7 cellular contexts compared by ENCODE assay signal in the genomic region with DNA sequence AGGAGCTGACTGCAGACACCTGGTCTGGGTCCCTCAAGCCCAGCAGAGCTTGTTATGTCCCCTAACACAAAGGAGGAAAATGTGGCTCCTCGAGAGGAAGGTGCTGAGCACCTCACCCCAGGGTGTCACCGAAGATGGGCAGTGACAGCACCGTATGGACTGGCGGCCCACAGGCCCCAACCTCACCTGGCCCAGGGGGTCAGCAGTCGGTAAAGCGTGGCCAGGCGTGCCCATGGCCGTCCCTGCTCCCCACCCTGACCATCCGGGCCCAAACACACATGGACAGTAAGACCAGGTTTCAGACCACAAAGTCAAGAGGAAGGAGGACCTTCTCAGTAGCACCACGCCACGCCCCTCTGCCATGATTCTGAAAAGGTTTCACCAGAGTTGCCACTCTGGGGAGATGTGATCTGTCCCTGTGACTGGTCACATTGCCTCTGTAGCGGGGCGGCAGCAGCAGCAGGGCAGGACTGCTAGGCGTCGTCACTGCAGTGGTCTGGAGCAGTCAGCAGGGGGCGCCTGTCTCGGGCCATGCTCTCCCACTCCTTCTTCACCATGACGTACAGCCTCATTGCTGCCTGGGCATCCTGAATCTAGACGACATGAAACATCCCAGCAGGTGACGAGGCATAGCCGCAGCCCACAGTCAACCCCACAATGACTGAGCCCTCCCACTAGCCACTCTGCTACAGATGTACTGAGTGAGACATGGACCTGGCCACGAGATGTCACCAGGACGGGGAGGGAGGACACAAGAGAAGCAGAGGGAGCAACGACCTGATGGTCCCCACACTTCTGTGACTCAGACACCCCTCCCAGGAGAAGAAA. TPM values are rescaled to one million over a fixed set of nuclear protein-coding genes. Genes with fewer than 3 reads are reported as not detected.
DNase-seq lines count a peak whose midpoint lies in the region; ATAC-seq and TF ChIP-seq lines count a peak whose summit lies in the region.

No MANE protein-coding gene starts in this region.

- TF ChIP-seq POLR2A in IMR-90 (IDR thresholded peaks at IDR 0.05; ENCODE audit: low read depth, low read length), result no peak

- H3K27ac Mint-ChIP-seq in activated T-helper 1 cell treated with anti-CD3 and anti-CD28 coated beads, Interleukin-12 subunit alpha, Interleukin-12 subunit beta, Interleukin-2, Interleukin-4 antibody, amounts not matched to agents 30 ng/mL and 10 ng/mL and 1 ng/mL, durations not matched to agents 14 hours and 24 hours and 36 hours, result peak overlapping the region; percentile 82
- no peak overlapping the region for H3K27ac Mint-ChIP-seq in neural progenitor cell
- peak overlapping the region; percentile 55 for H3K27ac Mint-ChIP-seq in stimulated activated naive CD8-positive, alpha-beta T cell treated with anti-CD3 and anti-CD28 coated beads, Interleukin-15, Interleukin-2, amounts not matched to agents 100 ng/mL and 50 ng/mL, for 24 hours

- ATAC-seq in GM18498 (IDR thresholded peaks at IDR 0.05; ENCODE audit: unreplicated experiment) (peak; percentile 54), IMR-90 (ENCODE audit: low read depth) (peak; percentile 96)

- no peak overlapping the region for H2BK5ac ChIP-seq in IMR-90 (ENCODE audit: low read depth, low read length, poor library complexity, severe bottlenecking)

- H3K23ac ChIP-seq in IMR-90 (ENCODE audit: low read depth, low read length), result no peak overlapping the region

- no peak overlapping the region for H3K4me2 ChIP-seq in IMR-90 (ENCODE audit: low read depth, low read length)
- H3K4me2 ChIP-seq in neural progenitor cell, result no peak overlapping the region

- POLR2A ChIA-PET in IMR-90 (lab: Charles Lee; ENCODE audit: unreplicated experiment), result no interaction called here

- no peak overlapping the region for H4K91ac ChIP-seq in IMR-90 (ENCODE audit: insufficient read depth, low read depth, low read length)

- H3K4me1 ChIP-seq in IMR-90 (ENCODE audit: control insufficient read depth, insufficient read depth, low read length) (peaks cover 2% of the 10 kb centered on the region; the same call in 1 of the 2 replicates), neural progenitor cell (no peaks in the 10 kb centered on the region)

- dilution Hi-C loops in IMR-90 (cut with HindIII; ENCODE audit: low sequenced_read_pairs, unreplicated experiment), result no loop called here

- BruUV-seq in IMR-90 (replicated peaks; lab: Mats Ljungman, UMichigan), result no TSS peak

- peaks cover 32% of the 10 kb centered on the region for H3K36me3 Mint-ChIP-seq in activated T-helper 1 cell treated with anti-CD3 and anti-CD28 coated beads, Interleukin-12 subunit alpha, Interleukin-12 subunit beta, Interleukin-2, Interleukin-4 antibody, amounts not matched to agents 30 ng/mL and 10 ng/mL and 1 ng/mL, durations not matched to agents 14 hours and 24 hours and 36 hours (ENCODE audit: low read depth)
- H3K36me3 Mint-ChIP-seq in neural progenitor cell, result peaks cover 13% of the 10 kb centered on the region
- H3K36me3 Mint-ChIP-seq in stimulated activated naive CD8-positive, alpha-beta T cell treated with anti-CD3 and anti-CD28 coated beads, Interleukin-15, Interleukin-2, amounts not matched to agents 100 ng/mL and 50 ng/mL, for 24 hours (ENCODE audit: low read depth), result peaks cover 56% of the 10 kb centered on the region

- no peaks in the 10 kb centered on the region for H3K27me3 Mint-ChIP-seq in activated T-helper 1 cell treated with anti-CD3 and anti-CD28 coated beads, Interleukin-12 subunit alpha, Interleukin-12 subunit beta, Interleukin-2, Interleukin-4 antibody, amounts not matched to agents 30 ng/mL and 10 ng/mL and 1 ng/mL, durations not matched to agents 14 hours and 24 hours and 36 hours (ENCODE audit: insufficient read depth)
- H3K27me3 Mint-ChIP-seq in neural progenitor cell (ENCODE audit: insufficient read depth, low read depth), result no peaks in the 10 kb centered on the region
- H3K27me3 Mint-ChIP-seq in stimulated activated naive CD8-positive, alpha-beta T cell treated with anti-CD3 and anti-CD28 coated beads, Interleukin-15, Interleukin-2, amounts not matched to agents 100 ng/mL and 50 ng/mL, for 24 hours, result no peaks in the 10 kb centered on the region

- DNase-seq in IMR-90 (peak; percentile 70), RPMI8226 (peak; percentile 80), fibroblast of mammary gland (ENCODE audit: low read depth) (peak; percentile 75), neural progenitor cell (ENCODE audit: low spot score) (peak; percentile 77)
- peak; percentile 67 for DNase-seq in activated T-helper 1 cell treated with anti-CD3 and anti-CD28 coated beads, Interleukin-12 subunit alpha, Interleukin-12 subunit beta, Interleukin-2, Interleukin-4 antibody, amounts not matched to agents 30 ng/mL and 10 ng/mL and 1 ng/mL, durations not matched to agents 14 hours and 24 hours and 36 hours (ENCODE audit: low spot score)

- no peaks in the 10 kb centered on the region for H3K27me3 ChIP-seq in IMR-90 (ENCODE audit: control insufficient read depth, insufficient read depth, low read length)
- no peaks in the 10 kb centered on the region for H3K27me3 ChIP-seq in neural progenitor cell

- no peak overlapping the region for H3K18ac ChIP-seq in IMR-90 (ENCODE audit: low read depth, low read length)

- H3K4me3 ChIP-seq in IMR-90 (ENCODE audit: insufficient read depth, low read depth, low read length) (no peak overlapping the region), fibroblast of mammary gland (ENCODE audit: control insufficient read depth, low read depth, low read length) (no peak overlapping the region), neural progenitor cell (no peak overlapping the region)

- H3K9me1 ChIP-seq in IMR-90 (ENCODE audit: insufficient read depth, low read length), result 0 out of 2 replicates have a peak, but pooled peaks cover under 1% of the 10 kb centered on the region

- CTCF ChIA-PET in IMR-90 (lab: Yijun Ruan, JAX), result no interaction called here

- H3K9me3 ChIP-seq in IMR-90 (ENCODE audit: control insufficient read depth, insufficient read depth, low read length), result no peaks in the 10 kb centered on the region
- H3K9me3 ChIP-seq in neural progenitor cell (ENCODE audit: low read depth), result no peaks in the 10 kb centered on the region

- H2AFZ ChIP-seq in IMR-90 (replicated peaks; ENCODE audit: low read length, poor library complexity) (peak overlapping the region; percentile 76), neural progenitor cell (replicated peaks) (no peak overlapping the region)

- peaks cover 10% of the 10 kb centered on the region for H3F3A ChIP-seq in neural progenitor cell (ENCODE audit: low read depth)

- no peak overlapping the region for H2BK20ac ChIP-seq in IMR-90 (ENCODE audit: low read depth, low read length)

- no peak overlapping the region for H3K4me3 Mint-ChIP-seq in activated T-helper 1 cell treated with anti-CD3 and anti-CD28 coated beads, Interleukin-12 subunit alpha, Interleukin-12 subunit beta, Interleukin-2, Interleukin-4 antibody, amounts not matched to agents 30 ng/mL and 10 ng/mL and 1 ng/mL, durations not matched to agents 14 hours and 24 hours and 36 hours
- H3K4me3 Mint-ChIP-seq in neural progenitor cell, result no peak overlapping the region
- H3K4me3 Mint-ChIP-seq in stimulated activated naive CD8-positive, alpha-beta T cell treated with anti-CD3 and anti-CD28 coated beads, Interleukin-15, Interleukin-2, amounts not matched to agents 100 ng/mL and 50 ng/mL, for 24 hours, result no peak overlapping the region

- H3K79me1 ChIP-seq in IMR-90 (ENCODE audit: low read depth in 1 of 2, low read length in 2 of 2), result peaks cover 0 to 22% of the 10 kb centered on the region in 2 experiments; a peak in 2 of 4 replicates

- H3K79me2 ChIP-seq in neural progenitor cell (ENCODE audit: low read depth), result no peaks in the 10 kb centered on the region

- H2AK9ac ChIP-seq in IMR-90 (replicated peaks; ENCODE audit: low read depth, low read length, poor library complexity), result peak overlapping the region; percentile 85

- peak; percentile 86 for TF ChIP-seq CTCF in IMR-90 (conservative IDR thresholded peaks at IDR 0.05; ENCODE audit: low read depth, low read length)
- peak; percentile 86 for TF ChIP-seq CTCF in fibroblast of mammary gland (conservative IDR thresholded peaks at IDR 0.05; ENCODE audit: control insufficient read depth, insufficient read depth, low read depth, low read length)
- peak; percentile 89 for TF ChIP-seq CTCF in neural progenitor cell (IDR thresholded peaks at IDR 0.05)

- intact Hi-C loops in IMR-90 (cut with micrococcal nuclease), result loop anchor here (1.0 to 5.0 kb wide), 2 partner anchors 80 to 586 kb away; partner anchors contain the start of gene VAV2
- intact Hi-C loops in activated T-helper 1 cell treated with anti-CD3 and anti-CD28 coated beads, Interleukin-12 subunit alpha, Interleukin-12 subunit beta, Interleukin-2, Interleukin-4 antibody, amounts not matched to agents 30 ng/mL and 10 ng/mL and 1 ng/mL, durations not matched to agents 14 hours and 24 hours and 36 hours (cut with micrococcal nuclease), result loop anchor here (1.0 to 5.0 kb wide), 6 partner anchors 11 to 321 kb away; partner anchors contain the start of genes CACFD1, SLC2A6, STKLD1 and SURF4

- H2AK5ac ChIP-seq in IMR-90 (ENCODE audit: low read depth, low read length), result no peak overlapping the region

- H3K9me3 Mint-ChIP-seq in activated T-helper 1 cell treated with anti-CD3 and anti-CD28 coated beads, Interleukin-12 subunit alpha, Interleukin-12 subunit beta, Interleukin-2, Interleukin-4 antibody, amounts not matched to agents 30 ng/mL and 10 ng/mL and 1 ng/mL, durations not matched to agents 14 hours and 24 hours and 36 hours, result no peaks in the 10 kb centered on the region
- H3K9me3 Mint-ChIP-seq in neural progenitor cell, result no peaks in the 10 kb centered on the region
- no peaks in the 10 kb centered on the region for H3K9me3 Mint-ChIP-seq in stimulated activated naive CD8-positive, alpha-beta T cell treated with anti-CD3 and anti-CD28 coated beads, Interleukin-15, Interleukin-2, amounts not matched to agents 100 ng/mL and 50 ng/mL, for 24 hours

- 53% methylated on average over 12 of the region's 24 CpGs; no CpG with 5 or more reads in 1 of the 2 experiments for WGBS in IMR-90 (ENCODE audit: extremely low coverage in 2 of 2, insufficient read length in 1 of 2), 2 experiments

- H4K8ac ChIP-seq in IMR-90 (ENCODE audit: low read depth in 2 of 2, low read length in 2 of 2), result no peak overlapping the region

- peaks cover 9% of the 10 kb centered on the region for H3K4me1 Mint-ChIP-seq in activated T-helper 1 cell treated with anti-CD3 and anti-CD28 coated beads, Interleukin-12 subunit alpha, Interleukin-12 subunit beta, Interleukin-2, Interleukin-4 antibody, amounts not matched to agents 30 ng/mL and 10 ng/mL and 1 ng/mL, durations not matched to agents 14 hours and 24 hours and 36 hours (ENCODE audit: low read depth)
- no peaks in the 10 kb centered on the region for H3K4me1 Mint-ChIP-seq in neural progenitor cell
- H3K4me1 Mint-ChIP-seq in stimulated activated naive CD8-positive, alpha-beta T cell treated with anti-CD3 and anti-CD28 coated beads, Interleukin-15, Interleukin-2, amounts not matched to agents 100 ng/mL and 50 ng/mL, for 24 hours (ENCODE audit: low read depth), result peaks cover 18% of the 10 kb centered on the region

- H3K9ac ChIP-seq in IMR-90 (ENCODE audit: low read depth, low read length) (no peak overlapping the region), neural progenitor cell (no peak overlapping the region)

- no peak overlapping the region for H4K5ac ChIP-seq in IMR-90 (ENCODE audit: low read depth, low read length)

- H4K20me1 ChIP-seq in IMR-90 (ENCODE audit: insufficient read depth, low read length), result peaks cover 17% of the 10 kb centered on the region
- peaks cover 6% of the 10 kb centered on the region for H4K20me1 ChIP-seq in neural progenitor cell (ENCODE audit: low read depth)

- peak overlapping the region; percentile 40; the same call in 1 of the 2 replicates for H3K4ac ChIP-seq in IMR-90 (ENCODE audit: low read depth, low read length)

- in situ Hi-C loops in IMR-90 (cut with MboI; ENCODE audit: low sequenced_read_pairs), result loop anchor here (10.0 kb wide), 2 partner anchors 78 to 318 kb away; no protein-coding TSS in a partner anchor

- H2BK120ac ChIP-seq in IMR-90 (ENCODE audit: low read depth, low read length), result no peak overlapping the region

- H3K27ac ChIP-seq in IMR-90 (ENCODE audit: insufficient read depth, low read length) (no peak overlapping the region), neural progenitor cell (no peak overlapping the region)

- H3K36me3 ChIP-seq in IMR-90 (ENCODE audit: control insufficient read depth, insufficient read depth, low read length) (peaks cover 43% of the 10 kb centered on the region), neural progenitor cell (no peaks in the 10 kb centered on the region)

- no peak overlapping the region for H3K14ac ChIP-seq in IMR-90 (replicated peaks; ENCODE audit: low read depth, low read length)

- peak; percentile 64 for TF ChIP-seq RAD21 in IMR-90 (IDR thresholded peaks at IDR 0.05; ENCODE audit: low read length)

- no peak overlapping the region for H2BK15ac ChIP-seq in IMR-90 (ENCODE audit: low read depth, low read length)

- no peak overlapping the region for H3K56ac ChIP-seq in IMR-90 (ENCODE audit: extremely low read depth, insufficient read depth, low read length)

RNA-seq across cellular contexts. Expression of gene REXO4, which starts 11.1 kb away (rescaled TPM):
- total RNA-seq in IMR-90 (2012; rRNA removed), result 16.1 and 18.3 TPM in 2 replicates
- 21.8 and 23.1 TPM in 2 replicates for polyA plus RNA-seq in IMR-90 (2012; rRNA removed)
- 25.2 and 26.4 TPM in 2 replicates for polyA plus RNA-seq in IMR-90 (2012; cell fraction: cytosol; rRNA removed)
- 13.2 and 18.6 TPM in 2 replicates for polyA plus RNA-seq in IMR-90 (2012; cell fraction: nucleus; rRNA removed; ENCODE audit: low replicate concordance)
- total RNA-seq in activated T-helper 1 cell treated with anti-CD3 and anti-CD28 coated beads, Interleukin-12 subunit alpha, Interleukin-12 subunit beta, Interleukin-2, Interleukin-4 antibody, amounts not matched to agents 30 ng/mL and 10 ng/mL and 1 ng/mL, durations not matched to agents 14 hours and 24 hours and 36 hours, result 42.5 and 43.8 TPM in 2 replicates
- 17.9 and 24.9 TPM in 2 replicates for total RNA-seq in neural progenitor cell (ENCODE audit: low replicate concordance)

RNA-seq across cellular contexts. Expression of gene ADAMTS13, which starts 15.5 kb away (rescaled TPM):
- total RNA-seq in IMR-90 (2012; rRNA removed) (under 0.01 and 0.18 TPM in 2 replicates), neural progenitor cell (ENCODE audit: low replicate concordance) (2.4 and 6.1 TPM in 2 replicates)
- polyA plus RNA-seq in IMR-90 (2012; rRNA removed), result 2.8 and 3.1 TPM in 2 replicates
- 0.54 and 3.1 TPM in 2 replicates for polyA plus RNA-seq in IMR-90 (2012; cell fraction: cytosol; rRNA removed)
- polyA plus RNA-seq in IMR-90 (2012; cell fraction: nucleus; rRNA removed; ENCODE audit: low replicate concordance), result 19.2 and 39.9 TPM in 2 replicates
- total RNA-seq in activated T-helper 1 cell treated with anti-CD3 and anti-CD28 coated beads, Interleukin-12 subunit alpha, Interleukin-12 subunit beta, Interleukin-2, Interleukin-4 antibody, amounts not matched to agents 30 ng/mL and 10 ng/mL and 1 ng/mL, durations not matched to agents 14 hours and 24 hours and 36 hours, result 1.2 and 1.7 TPM in 2 replicates

RNA-seq across cellular contexts. Expression of gene STKLD1, which starts 30.5 kb away (rescaled TPM):
- total RNA-seq in IMR-90 (2012; rRNA removed) (0.28 and 0.54 TPM in 2 replicates), neural progenitor cell (ENCODE audit: low replicate concordance) (0.58 and 0.65 TPM in 2 replicates)
- 0.65 and 0.69 TPM in 2 replicates for polyA plus RNA-seq in IMR-90 (2012; rRNA removed)
- 0.26 and 0.82 TPM in 2 replicates for polyA plus RNA-seq in IMR-90 (2012; cell fraction: cytosol; rRNA removed)
- 1.1 and 3.1 TPM in 2 replicates for polyA plus RNA-seq in IMR-90 (2012; cell fraction: nucleus; rRNA removed; ENCODE audit: low replicate concordance)
- 0.64 and 1.5 TPM in 2 replicates for total RNA-seq in activated T-helper 1 cell treated with anti-CD3 and anti-CD28 coated beads, Interleukin-12 subunit alpha, Interleukin-12 subunit beta, Interleukin-2, Interleukin-4 antibody, amounts not matched to agents 30 ng/mL and 10 ng/mL and 1 ng/mL, durations not matched to agents 14 hours and 24 hours and 36 hours

RNA-seq across cellular contexts. Expression of gene SURF4, which starts 30.8 kb away (rescaled TPM):
- total RNA-seq in IMR-90 (2012; rRNA removed) (512 and 532 TPM in 2 replicates), neural progenitor cell (ENCODE audit: low replicate concordance) (102 and 155 TPM in 2 replicates)
- polyA plus RNA-seq in IMR-90 (2012; rRNA removed), result 293 and 307 TPM in 2 replicates
- 265 and 338 TPM in 2 replicates for polyA plus RNA-seq in IMR-90 (2012; cell fraction: cytosol; rRNA removed)
- polyA plus RNA-seq in IMR-90 (2012; cell fraction: nucleus; rRNA removed; ENCODE audit: low replicate concordance), result 202 and 210 TPM in 2 replicates
- 236 and 242 TPM in 2 replicates for total RNA-seq in activated T-helper 1 cell treated with anti-CD3 and anti-CD28 coated beads, Interleukin-12 subunit alpha, Interleukin-12 subunit beta, Interleukin-2, Interleukin-4 antibody, amounts not matched to agents 30 ng/mL and 10 ng/mL and 1 ng/mL, durations not matched to agents 14 hours and 24 hours and 36 hours

RNA-seq across cellular contexts. Expression of gene SURF2, which starts 50.3 kb away (rescaled TPM):
- total RNA-seq in IMR-90 (2012; rRNA removed) (9.9 and 12.5 TPM in 2 replicates), neural progenitor cell (ENCODE audit: low replicate concordance) (16.0 and 19.6 TPM in 2 replicates)
- 16.3 and 21.8 TPM in 2 replicates for polyA plus RNA-seq in IMR-90 (2012; rRNA removed)
- polyA plus RNA-seq in IMR-90 (2012; cell fraction: cytosol; rRNA removed), result 15.3 and 16.3 TPM in 2 replicates
- 6.4 and 7.7 TPM in 2 replicates for polyA plus RNA-seq in IMR-90 (2012; cell fraction: nucleus; rRNA removed; ENCODE audit: low replicate concordance)
- 28.6 and 30.9 TPM in 2 replicates for total RNA-seq in activated T-helper 1 cell treated with anti-CD3 and anti-CD28 coated beads, Interleukin-12 subunit alpha, Interleukin-12 subunit beta, Interleukin-2, Interleukin-4 antibody, amounts not matched to agents 30 ng/mL and 10 ng/mL and 1 ng/mL, durations not matched to agents 14 hours and 24 hours and 36 hours
